In the genomic region with DNA sequence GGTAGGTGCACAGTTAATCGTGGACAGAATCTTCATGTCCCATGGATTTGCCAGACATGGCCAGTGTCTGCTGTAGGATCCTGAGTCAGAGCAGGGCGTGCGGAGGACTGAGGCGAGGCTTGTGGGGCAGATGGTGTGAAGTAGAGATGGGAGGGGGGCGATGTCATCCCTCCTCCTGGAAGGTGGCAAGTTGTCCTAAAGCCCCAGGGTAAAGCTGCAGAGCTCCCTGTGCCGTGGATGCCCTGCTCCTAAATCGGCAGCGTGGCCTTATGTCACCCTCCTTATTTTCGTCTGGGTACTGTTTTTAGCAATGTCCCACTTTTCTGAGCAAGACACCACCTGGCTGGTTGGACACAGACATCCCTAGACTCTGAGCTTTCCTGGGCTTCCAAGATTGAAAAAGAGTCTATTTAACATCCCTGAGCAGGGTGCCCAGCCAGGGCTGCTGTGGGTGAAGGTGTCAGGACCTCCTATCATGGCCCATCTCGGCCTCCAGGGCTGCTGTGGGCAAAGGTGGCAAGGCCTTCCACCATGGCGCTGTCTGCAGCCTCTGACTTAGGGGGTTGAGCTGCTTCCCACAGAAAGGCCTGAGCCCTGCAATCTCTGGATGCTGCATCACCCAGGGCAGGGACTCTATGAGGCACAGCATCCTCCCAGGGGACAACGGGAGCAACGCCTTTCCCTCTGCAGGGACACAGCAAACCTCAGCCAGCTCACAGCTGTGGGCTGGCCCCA, we compare ENCODE assay signal across 21 cellular contexts.
A peak's percentile ranks its signal among the peaks of the same experiment; 100 is the strongest.
DNase-seq lines count a peak whose midpoint lies in the region; ATAC-seq, FAIRE-seq and TF ChIP-seq lines count a peak whose summit lies in the region.
"Had no signal": no experiment of that assay in that cellular context is flagged by ENCODE, and none has a peak within 500 bp of the region (broad histone marks: within the 10 kb centered on the region; RNA-seq: fewer than 3 reads in every experiment).

No MANE protein-coding gene starts in this region.

- FAIRE-seq in HepG2 (lab: Jason Lieb, UNC): no peak
- FAIRE-seq: GM12878, H54 had no signal

- peaks cover 19% of the 10 kb centered on the region for H3K4me1 ChIP-seq in HepG2 (ENCODE audit: insufficient read depth, low read length)
- H3K4me1 ChIP-seq in right lobe of liver: no peaks in the 10 kb centered on the region
- no peaks in the 10 kb centered on the region for H3K4me1 ChIP-seq in Panc1 (ENCODE audit: control insufficient read depth, insufficient read depth, low read length)
- peaks cover 0 to 10% (median 3%) of the 10 kb centered on the region in 4 donors for H3K4me1 ChIP-seq in upper lobe of left lung
- H3K4me1 ChIP-seq in Peyer's patch: no peaks in the 10 kb centered on the region
- H3K4me1 ChIP-seq: SJCRH30 had no signal

- POLR2A ChIA-PET in HepG2 (lab: Yijun Ruan, JAX): no interaction called here
- POLR2A ChIA-PET in Panc1 (lab: Charles Lee): no interaction called here

- intact Hi-C loops in HepG2 (cut with micrococcal nuclease; ENCODE audit: unreplicated experiment): no loop called here
- intact Hi-C loops in right lobe of liver (cut with DNase I): no loop called here
- intact Hi-C loops in Panc1 (cut with micrococcal nuclease; ENCODE audit: unreplicated experiment): no loop called here

- H3K9ac ChIP-seq in HepG2 (ENCODE audit: insufficient read depth, low read depth, low read length): no peak overlapping the region

- peaks cover 71% of the 10 kb centered on the region for H3K4me1 Mint-ChIP-seq in endothelial cell (ENCODE audit: unreplicated experiment)

- no peak overlapping the region for H3K4me2 ChIP-seq in HepG2 (ENCODE audit: low read depth, low read length)

- BruUV-seq in HepG2 (replicated peaks; lab: Mats Ljungman, UMichigan): no TSS peak
- no TSS peak for BruUV-seq in Panc1 (replicated peaks; lab: Mats Ljungman, UMichigan)

- ATAC-seq in HepG2 (no peak), right lobe of liver (no peak), Panc1 (peak; percentile 9; the same call in 1 of the 2 replicates), upper lobe of left lung (ENCODE audit: low FRiP score in 2 of 2) (peak; percentile 17 to 22)
- no peak for ATAC-seq in activated CD4-positive, CD25-positive, alpha-beta regulatory T cell treated with anti-CD3 and anti-CD28 coated beads, Interleukin-2, amount 50 U/mL, for 24 hours
- ATAC-seq: GM12878 had no signal

- H3K27me3 Mint-ChIP-seq in endothelial cell (ENCODE audit: unreplicated experiment): peaks cover 6% of the 10 kb centered on the region
- H3K27me3 Mint-ChIP-seq: CD4-positive, alpha-beta memory T cell had no signal

- no peaks in the 10 kb centered on the region for H3K79me2 ChIP-seq in HepG2 (ENCODE audit: insufficient read depth, low read length)

- no peak for TF ChIP-seq POLR2A in HepG2 (IDR thresholded peaks at IDR 0.05; ENCODE audit: insufficient read depth in 1 of 2, low read depth in 2 of 2, low read length in 2 of 2)
- no peak for TF ChIP-seq POLR2A in right lobe of liver (IDR thresholded peaks at IDR 0.05)
- TF ChIP-seq POLR2A in upper lobe of left lung (IDR thresholded peaks at IDR 0.05): no peak
- TF ChIP-seq POLR2A in Peyer's patch (IDR thresholded peaks at IDR 0.05): no peak

- no peak for TF ChIP-seq RAD21 in HepG2 (CRISPR knock-in tag; IDR thresholded peaks at IDR 0.05)

- H3K27ac ChIP-seq in HepG2 (ENCODE audit: extremely low read length, insufficient read depth, low read length): no peak overlapping the region
- no peak overlapping the region for H3K27ac ChIP-seq in right lobe of liver
- H3K27ac ChIP-seq in Panc1 (ENCODE audit: low read length): no peak overlapping the region
- no peak overlapping the region for H3K27ac ChIP-seq in upper lobe of left lung
- no peak overlapping the region for H3K27ac ChIP-seq in Peyer's patch
- H3K27ac ChIP-seq: HL-60, SJCRH30 had no signal

- TF ChIP-seq EP300 in HepG2 (IDR thresholded peaks at IDR 0.05; ENCODE audit: low read depth in 2 of 2, low read length in 2 of 2) (no peak), HepG2 (CRISPR knock-in tag; IDR thresholded peaks at IDR 0.05; ENCODE audit: borderline replicate concordance) (no peak), upper lobe of left lung (IDR thresholded peaks at IDR 0.05) (no peak)

- DNase-seq in HepG2 (ENCODE audit: low spot score): no peak
- DNase-seq in right lobe of liver: no peak
- DNase-seq in Panc1 (ENCODE audit: low read depth, low spot score): no peak
- DNase-seq in endothelial cell (ENCODE audit: low spot score): no peak
- peak in 1 of 2 donors; percentile 24 for DNase-seq in upper lobe of left lung
- no peak for DNase-seq in Peyer's patch
- DNase-seq: Caco-2; CD4-positive, alpha-beta memory T cell; DMS 273 treated with DMSO at 0.1 percent for 48 hours; KBM-7; MM.1S; NCI-H1048; NCI-H1417 treated with DMSO at 0.1 percent for 48 hours; NCI-H1930; NCI-H510A; NK-92 treated with Interleukin-12 subunit alpha and Interleukin-12 subunit beta, amount 100 ng/mL, for 24 hours; SJCRH30 had no signal

- H3K36me3 Mint-ChIP-seq in endothelial cell (ENCODE audit: low read depth, unreplicated experiment): no peaks in the 10 kb centered on the region
- H3K36me3 Mint-ChIP-seq: CD4-positive, alpha-beta memory T cell had no signal

- H4K20me1 ChIP-seq in HepG2 (ENCODE audit: insufficient read depth, low read length): no peaks in the 10 kb centered on the region

- CTCF ChIA-PET in HepG2 (lab: Yijun Ruan, JAX; ENCODE audit: low intra/inter-chr PET ratio, low total read pairs): no interaction called here
- CTCF ChIA-PET in Panc1 (lab: Charles Lee): no interaction called here

- no peaks in the 10 kb centered on the region for H3K9me3 Mint-ChIP-seq in endothelial cell (ENCODE audit: unreplicated experiment)

- H3K27ac Mint-ChIP-seq in endothelial cell (ENCODE audit: unreplicated experiment): peak overlapping the region; percentile 84
- H3K27ac Mint-ChIP-seq: CD4-positive, alpha-beta memory T cell had no signal

- H3K9me3 ChIP-seq in HepG2 (ENCODE audit: low read length) (no peaks in the 10 kb centered on the region), right lobe of liver (no peaks in the 10 kb centered on the region), Panc1 (ENCODE audit: control insufficient read depth, insufficient read depth, low read depth, low read length) (no peaks in the 10 kb centered on the region), upper lobe of left lung (no peaks in the 10 kb centered on the region), Peyer's patch (no peaks in the 10 kb centered on the region)
- H3K9me3 ChIP-seq: Caco-2, SJCRH30 had no signal

- no peaks in the 10 kb centered on the region for H3K36me3 ChIP-seq in HepG2 (replicated peaks in 1 of 2; ENCODE audit: control insufficient read depth in 1 of 2, insufficient read depth in 2 of 2, low read length in 2 of 2)
- no peaks in the 10 kb centered on the region for H3K36me3 ChIP-seq in right lobe of liver
- H3K36me3 ChIP-seq in Panc1 (ENCODE audit: control insufficient read depth, insufficient read depth, low read length): no peaks in the 10 kb centered on the region
- no peaks in the 10 kb centered on the region for H3K36me3 ChIP-seq in upper lobe of left lung
- no peaks in the 10 kb centered on the region for H3K36me3 ChIP-seq in Peyer's patch
- H3K36me3 ChIP-seq: SJCRH30 had no signal

- 42% methylated on average over 11 of the region's 13 CpGs for WGBS in HepG2 (ENCODE audit: low lambda C conversion rate)
- WGBS in right lobe of liver (ENCODE audit: insufficient coverage, low coverage, low lambda C conversion rate, missing lambda C conversion rate): 86% methylated on average over 4 of the region's 13 CpGs
- 87 to 92% methylated on average over 9 to 13 of the region's 13 CpGs for WGBS in upper lobe of left lung, 2 donors

- H3K27me3 ChIP-seq in HepG2 (ENCODE audit: control insufficient read depth in 1 of 2, insufficient read depth in 2 of 2, low read length in 2 of 2) (peaks cover 2 to 43% of the 10 kb centered on the region in 2 experiments; a peak in 4 of 5 replicates), right lobe of liver (no peaks in the 10 kb centered on the region), Panc1 (ENCODE audit: control insufficient read depth, insufficient read depth, low read length) (peaks cover 5% of the 10 kb centered on the region; the same call in 1 of the 2 replicates), upper lobe of left lung (no peaks in the 10 kb centered on the region), Peyer's patch (no peaks in the 10 kb centered on the region)
- H3K27me3 ChIP-seq: SJCRH30 had no signal

- H3K4me3 ChIP-seq in HepG2 (replicated peaks in 1 of 3; ENCODE audit: insufficient read depth in 1 of 3, low read depth in 2 of 3, low read length in 3 of 3) (no peak overlapping the region), right lobe of liver (no peak overlapping the region), Panc1 (ENCODE audit: low read depth in 2 of 2, low read length in 2 of 2) (no peak overlapping the region), upper lobe of left lung (no peak overlapping the region), Peyer's patch (no peak overlapping the region)
- H3K4me3 ChIP-seq: GM12878, SJCRH30 had no signal

- H2AFZ ChIP-seq in HepG2 (ENCODE audit: low read length): no peak overlapping the region

- in situ Hi-C loops in HepG2 (cut with HindIII; ENCODE audit: extremely low pct_ligation_motif_present, low pct_unique_long_range_greater_than_20kb) (no loop called here), Panc1 (cut with HindIII; ENCODE audit: low pct_unique_long_range_greater_than_20kb, low sequenced_read_pairs) (no loop called here)

- no peak overlapping the region for H3K4me3 Mint-ChIP-seq in endothelial cell (ENCODE audit: unreplicated experiment)
- H3K4me3 Mint-ChIP-seq: CD4-positive, alpha-beta memory T cell had no signal

- TF ChIP-seq CTCF in HepG2 (CRISPR knock-in tag; IDR thresholded peaks at IDR 0.05): no peak
- TF ChIP-seq CTCF in right lobe of liver (IDR thresholded peaks at IDR 0.05): no peak
- no peak for TF ChIP-seq CTCF in Panc1 (IDR thresholded peaks at IDR 0.05)
- no peak for TF ChIP-seq CTCF in endothelial cell (IDR thresholded peaks at IDR 0.05; ENCODE audit: unreplicated experiment)
- TF ChIP-seq CTCF in upper lobe of left lung (IDR thresholded peaks at IDR 0.05): no peak
- no peak for TF ChIP-seq CTCF in Peyer's patch (IDR thresholded peaks at IDR 0.05)

TF ChIP-seq in HepG2, 621 proteins besides CTCF, POLR2A, EP300 and RAD21:
- TF ChIP-seq HIVEP1 (CRISPR knock-in tag; IDR thresholded peaks at IDR 0.05): no peak
- TF ChIP-seq, protein P1, sequence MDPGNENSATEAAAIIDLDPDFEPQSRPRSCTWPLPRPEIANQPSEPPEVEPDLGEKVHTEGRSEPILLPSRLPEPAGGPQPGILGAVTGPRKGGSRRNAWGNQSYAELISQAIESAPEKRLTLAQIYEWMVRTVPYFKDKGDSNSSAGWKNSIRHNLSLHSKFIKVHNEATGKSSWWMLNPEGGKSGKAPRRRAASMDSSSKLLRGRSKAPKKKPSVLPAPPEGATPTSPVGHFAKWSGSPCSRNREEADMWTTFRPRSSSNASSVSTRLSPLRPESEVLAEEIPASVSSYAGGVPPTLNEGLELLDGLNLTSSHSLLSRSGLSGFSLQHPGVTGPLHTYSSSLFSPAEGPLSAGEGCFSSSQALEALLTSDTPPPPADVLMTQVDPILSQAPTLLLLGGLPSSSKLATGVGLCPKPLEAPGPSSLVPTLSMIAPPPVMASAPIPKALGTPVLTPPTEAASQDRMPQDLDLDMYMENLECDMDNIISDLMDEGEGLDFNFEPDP (CRISPR knock-in tag; conservative IDR thresholded peaks at IDR 0.05): 0 out of 2 replicates have a peak, but pooled peaks have one; percentile 43

Comparison
In these comparisons a context has a peak if more than half of its experiments do, and no peak if none do; other contexts are left out.
1. ATAC-seq: peak in Panc1 (single experiment) and upper lobe of left lung (2 of 2); none in HepG2 (single experiment), right lobe of liver (0 of 4) and activated CD4-positive, CD25-positive, alpha-beta regulatory T cell treated with anti-CD3 and anti-CD28 coated beads, Interleukin-2, amount 50 U/mL, for 24 hours (0 of 2).